In the genomic region with DNA sequence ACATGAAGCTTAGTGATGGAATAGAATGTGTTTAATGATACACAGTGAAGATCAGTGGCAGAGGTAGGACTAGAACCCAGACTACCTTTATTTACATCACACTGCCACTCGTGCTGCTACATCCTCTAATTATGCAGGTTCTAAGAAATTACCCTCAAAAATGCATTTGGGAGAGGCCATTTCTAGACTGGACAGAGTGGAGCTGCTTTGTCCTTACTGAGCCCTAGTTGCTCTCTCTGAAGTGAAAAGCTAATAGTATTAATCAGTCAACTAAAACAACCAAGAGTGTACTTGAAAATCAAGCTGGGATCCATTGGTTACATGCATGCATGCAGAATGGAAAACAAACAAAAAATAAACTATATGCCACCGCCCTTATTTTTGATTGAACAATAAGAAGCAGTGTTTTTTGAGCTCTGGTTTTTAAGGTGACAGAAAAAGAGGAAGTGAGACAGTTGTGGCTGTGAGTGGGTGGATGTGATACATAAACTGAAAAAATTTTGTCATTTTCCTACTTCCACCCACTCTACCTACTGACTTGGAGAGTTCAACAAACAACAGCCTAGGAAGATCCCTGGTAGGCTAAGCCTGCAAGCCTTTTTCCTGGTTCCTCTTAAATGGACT, we compare ENCODE assay signal across 8 cellular contexts. TPM values are rescaled to one million over a fixed set of nuclear protein-coding genes. Genes with fewer than 3 reads are reported as not detected.
DNase-seq lines count a peak whose midpoint lies in the region; ATAC-seq and TF ChIP-seq lines count a peak whose summit lies in the region.

No MANE protein-coding gene starts in this region.

- peak; percentile 76 for DNase-seq in naive B cell
- no peak for DNase-seq in ecto neural progenitor cell (ENCODE audit: low spot score)
- no peak for DNase-seq in NCI-H510A (lab: John Stamatoyannopoulos, UW)
- DNase-seq in occipital lobe (lab: John Stamatoyannopoulos, UW) = no peak
- DNase-seq in UCSD-AML1 (lab: John Stamatoyannopoulos, UW; ENCODE audit: unreplicated experiment) = no peak

- no peaks in the 10 kb centered on the region for H3K27me3 ChIP-seq in OCI-LY1 (ENCODE audit: insufficient read depth, low read length)

- no peaks in the 10 kb centered on the region for H3K27me3 Mint-ChIP-seq in naive B cell

- H3K4me3 ChIP-seq in OCI-LY1 (ENCODE audit: low read depth, low read length, poor library complexity, severe bottlenecking) = no peak overlapping the region

- no peaks in the 10 kb centered on the region for H3K36me3 ChIP-seq in OCI-LY1 (ENCODE audit: insufficient read depth, low read length)

- H3K4me1 ChIP-seq in OCI-LY1 (ENCODE audit: insufficient read depth, low read length, severe bottlenecking) = peaks cover 25% of the 10 kb centered on the region

- peaks cover 0 to 4% (median 0%) of the 10 kb centered on the region in 7 donors for H3K9me3 Mint-ChIP-seq in naive B cell

- no peak for TF ChIP-seq CTCF in OCI-LY1 (IDR thresholded peaks at IDR 0.05; ENCODE audit: low read length)

- H3K9me3 ChIP-seq in OCI-LY1 (ENCODE audit: low read length) = no peaks in the 10 kb centered on the region

- H3K4me1 Mint-ChIP-seq in naive B cell = peaks cover 32 to 54% (median 42%) of the 10 kb centered on the region in 3 donors

- peaks cover 0 to 5% of the 10 kb centered on the region in 2 donors for H3K36me3 Mint-ChIP-seq in naive B cell

- peak overlapping the region; percentile 47 for H3K4me2 ChIP-seq in OCI-LY1 (ENCODE audit: low read length)

- no peak overlapping the region for H3K9ac ChIP-seq in OCI-LY1 (ENCODE audit: low read length)

- no peaks in the 10 kb centered on the region for H3K79me2 ChIP-seq in OCI-LY1 (ENCODE audit: insufficient read depth, low read length)

- ATAC-seq in GM18861 (IDR thresholded peaks at IDR 0.05; ENCODE audit: unreplicated experiment) (peak; percentile 68), HG02763 (IDR thresholded peaks at IDR 0.05; ENCODE audit: unreplicated experiment) (peak; percentile 72), naive B cell (ENCODE audit: low read depth in 2 of 2) (peak; percentile 91 to 97)

- no peak overlapping the region for H2AFZ ChIP-seq in OCI-LY1 (ENCODE audit: low read length)

- H3K27ac ChIP-seq in OCI-LY1 (ENCODE audit: low read depth, low read length, poor library complexity, severe bottlenecking) = peak overlapping the region; percentile 76

- no peaks in the 10 kb centered on the region for H3K9me2 ChIP-seq in OCI-LY1 (ENCODE audit: low read depth, low read length)

- no peaks in the 10 kb centered on the region for H3F3A ChIP-seq in OCI-LY1 (ENCODE audit: insufficient read depth, low read length)

- no peaks in the 10 kb centered on the region for H4K20me1 ChIP-seq in OCI-LY1 (ENCODE audit: insufficient read depth, low read length)

- H3K27ac Mint-ChIP-seq in naive B cell = peak overlapping the region; percentile 66 to 87 (median 74)

- peak overlapping the region; percentile 12 to 67 (median 27) for H3K4me3 Mint-ChIP-seq in naive B cell

RNA-seq across cellular contexts. Expression of a gene that starts 6.8 kb away (rescaled TPM):
- polyA plus RNA-seq in naive B cell (ENCODE audit: low read depth in 6 of 6) = under 1 TPM in 2 of 6 donors, not detected in 4; 0.21 to 0.40 TPM
- total RNA-seq in occipital lobe = 22.6 TPM
